Comparison of ENCODE assay signal across 2 cellular contexts in the genomic region with DNA sequence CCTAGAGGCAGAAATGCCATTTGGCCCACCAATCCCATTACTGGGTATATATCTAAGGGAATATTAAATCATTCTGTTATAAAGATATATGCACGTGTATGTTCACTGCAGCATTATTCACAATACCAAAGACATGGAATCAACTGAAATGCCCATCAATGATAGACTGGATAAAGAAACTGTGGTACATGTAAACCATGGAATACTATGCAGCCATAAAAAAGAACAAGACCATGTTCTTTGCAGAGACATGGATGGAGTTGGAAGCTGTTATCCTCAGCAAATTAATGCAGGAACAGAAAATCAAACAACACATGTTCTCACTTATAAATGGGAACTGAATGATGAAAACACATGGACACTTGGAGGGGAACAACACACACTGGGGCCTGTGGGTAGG.
TF ChIP-seq lines count a peak whose summit lies in the region.

No MANE protein-coding gene starts in this region.

TF ChIP-seq in SK-N-SH, 30 proteins besides CTCF, POLR2A, EP300 and RAD21 (continued from another document):
- TF ChIP-seq, protein P1, sequence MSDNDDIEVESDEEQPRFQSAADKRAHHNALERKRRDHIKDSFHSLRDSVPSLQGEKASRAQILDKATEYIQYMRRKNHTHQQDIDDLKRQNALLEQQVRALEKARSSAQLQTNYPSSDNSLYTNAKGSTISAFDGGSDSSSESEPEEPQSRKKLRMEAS (IDR thresholded peaks at IDR 0.05; ENCODE audit: low read depth), result no peak
- no peak for TF ChIP-seq CHD2 (IDR thresholded peaks at IDR 0.05; ENCODE audit: low read length, partially characterized antibody)
- no peak for TF ChIP-seq NRF1 (IDR thresholded peaks at IDR 0.05; ENCODE audit: low read depth, low read length)
- no peak for TF ChIP-seq SIN3A (IDR thresholded peaks at IDR 0.05; ENCODE audit: borderline replicate concordance, low read depth, low read length)

TF ChIP-seq in K562, 482 proteins besides CTCF, POLR2A, EP300 and RAD21 (continued from another document):
- peak; percentile 74 for TF ChIP-seq RBM25 (IDR thresholded peaks at IDR 0.05; ENCODE audit: low read depth, low read length, severe bottlenecking)
- no peak for TF ChIP-seq MTA2 (IDR thresholded peaks at IDR 0.05; ENCODE audit: low read depth)
- TF ChIP-seq, protein P2, sequence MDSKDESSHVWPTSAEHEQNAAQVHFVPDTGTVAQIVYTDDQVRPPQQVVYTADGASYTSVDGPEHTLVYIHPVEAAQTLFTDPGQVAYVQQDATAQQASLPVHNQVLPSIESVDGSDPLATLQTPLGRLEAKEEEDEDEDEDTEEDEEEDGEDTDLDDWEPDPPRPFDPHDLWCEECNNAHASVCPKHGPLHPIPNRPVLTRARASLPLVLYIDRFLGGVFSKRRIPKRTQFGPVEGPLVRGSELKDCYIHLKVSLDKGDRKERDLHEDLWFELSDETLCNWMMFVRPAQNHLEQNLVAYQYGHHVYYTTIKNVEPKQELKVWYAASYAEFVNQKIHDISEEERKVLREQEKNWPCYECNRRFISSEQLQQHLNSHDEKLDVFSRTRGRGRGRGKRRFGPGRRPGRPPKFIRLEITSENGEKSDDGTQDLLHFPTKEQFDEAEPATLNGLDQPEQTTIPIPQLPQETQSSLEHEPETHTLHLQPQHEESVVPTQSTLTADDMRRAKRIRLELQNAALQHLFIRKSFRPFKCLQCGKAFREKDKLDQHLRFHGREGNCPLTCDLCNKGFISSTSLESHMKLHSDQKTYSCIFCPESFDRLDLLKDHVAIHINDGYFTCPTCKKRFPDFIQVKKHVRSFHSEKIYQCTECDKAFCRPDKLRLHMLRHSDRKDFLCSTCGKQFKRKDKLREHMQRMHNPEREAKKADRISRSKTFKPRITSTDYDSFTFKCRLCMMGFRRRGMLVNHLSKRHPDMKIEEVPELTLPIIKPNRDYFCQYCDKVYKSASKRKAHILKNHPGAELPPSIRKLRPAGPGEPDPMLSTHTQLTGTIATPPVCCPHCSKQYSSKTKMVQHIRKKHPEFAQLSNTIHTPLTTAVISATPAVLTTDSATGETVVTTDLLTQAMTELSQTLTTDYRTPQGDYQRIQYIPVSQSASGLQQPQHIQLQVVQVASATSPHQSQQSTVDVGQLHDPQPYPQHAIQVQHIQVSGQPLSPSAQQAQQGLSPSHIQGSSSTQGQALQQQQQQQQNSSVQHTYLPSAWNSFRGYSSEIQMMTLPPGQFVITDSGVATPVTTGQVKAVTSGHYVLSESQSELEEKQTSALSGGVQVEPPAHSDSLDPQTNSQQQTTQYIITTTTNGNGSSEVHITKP (IDR thresholded peaks at IDR 0.05; ENCODE audit: partially characterized antibody), result no peak
- TF ChIP-seq, protein P3, sequence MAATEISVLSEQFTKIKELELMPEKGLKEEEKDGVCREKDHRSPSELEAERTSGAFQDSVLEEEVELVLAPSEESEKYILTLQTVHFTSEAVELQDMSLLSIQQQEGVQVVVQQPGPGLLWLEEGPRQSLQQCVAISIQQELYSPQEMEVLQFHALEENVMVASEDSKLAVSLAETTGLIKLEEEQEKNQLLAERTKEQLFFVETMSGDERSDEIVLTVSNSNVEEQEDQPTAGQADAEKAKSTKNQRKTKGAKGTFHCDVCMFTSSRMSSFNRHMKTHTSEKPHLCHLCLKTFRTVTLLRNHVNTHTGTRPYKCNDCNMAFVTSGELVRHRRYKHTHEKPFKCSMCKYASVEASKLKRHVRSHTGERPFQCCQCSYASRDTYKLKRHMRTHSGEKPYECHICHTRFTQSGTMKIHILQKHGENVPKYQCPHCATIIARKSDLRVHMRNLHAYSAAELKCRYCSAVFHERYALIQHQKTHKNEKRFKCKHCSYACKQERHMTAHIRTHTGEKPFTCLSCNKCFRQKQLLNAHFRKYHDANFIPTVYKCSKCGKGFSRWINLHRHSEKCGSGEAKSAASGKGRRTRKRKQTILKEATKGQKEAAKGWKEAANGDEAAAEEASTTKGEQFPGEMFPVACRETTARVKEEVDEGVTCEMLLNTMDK (IDR thresholded peaks at IDR 0.05; ENCODE audit: borderline replicate concordance, insufficient read depth, low read depth, low read length, poor library complexity, severe bottlenecking), result no peak
- no peak for TF ChIP-seq ARHGAP35 (IDR thresholded peaks at IDR 0.05; ENCODE audit: partially characterized antibody)
- TF ChIP-seq, protein P4, sequence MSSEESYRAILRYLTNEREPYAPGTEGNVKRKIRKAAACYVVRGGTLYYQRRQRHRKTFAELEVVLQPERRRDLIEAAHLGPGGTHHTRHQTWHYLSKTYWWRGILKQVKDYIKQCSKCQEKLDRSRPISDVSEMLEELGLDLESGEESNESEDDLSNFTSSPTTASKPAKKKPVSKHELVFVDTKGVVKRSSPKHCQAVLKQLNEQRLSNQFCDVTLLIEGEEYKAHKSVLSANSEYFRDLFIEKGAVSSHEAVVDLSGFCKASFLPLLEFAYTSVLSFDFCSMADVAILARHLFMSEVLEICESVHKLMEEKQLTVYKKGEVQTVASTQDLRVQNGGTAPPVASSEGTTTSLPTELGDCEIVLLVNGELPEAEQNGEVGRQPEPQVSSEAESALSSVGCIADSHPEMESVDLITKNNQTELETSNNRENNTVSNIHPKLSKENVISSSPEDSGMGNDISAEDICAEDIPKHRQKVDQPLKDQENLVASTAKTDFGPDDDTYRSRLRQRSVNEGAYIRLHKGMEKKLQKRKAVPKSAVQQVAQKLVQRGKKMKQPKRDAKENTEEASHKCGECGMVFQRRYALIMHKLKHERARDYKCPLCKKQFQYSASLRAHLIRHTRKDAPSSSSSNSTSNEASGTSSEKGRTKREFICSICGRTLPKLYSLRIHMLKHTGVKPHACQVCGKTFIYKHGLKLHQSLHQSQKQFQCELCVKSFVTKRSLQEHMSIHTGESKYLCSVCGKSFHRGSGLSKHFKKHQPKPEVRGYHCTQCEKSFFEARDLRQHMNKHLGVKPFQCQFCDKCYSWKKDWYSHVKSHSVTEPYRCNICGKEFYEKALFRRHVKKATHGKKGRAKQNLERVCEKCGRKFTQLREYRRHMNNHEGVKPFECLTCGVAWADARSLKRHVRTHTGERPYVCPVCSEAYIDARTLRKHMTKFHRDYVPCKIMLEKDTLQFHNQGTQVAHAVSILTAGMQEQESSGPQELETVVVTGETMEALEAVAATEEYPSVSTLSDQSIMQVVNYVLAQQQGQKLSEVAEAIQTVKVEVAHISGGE (CRISPR knock-in tag; IDR thresholded peaks at IDR 0.05), result no peak
- TF ChIP-seq ZNF146 (CRISPR knock-in tag; IDR thresholded peaks at IDR 0.05; ENCODE audit: unreplicated experiment), result peak; percentile 97
